ENCODE assay signal across 8 cellular contexts in the genomic region with DNA sequence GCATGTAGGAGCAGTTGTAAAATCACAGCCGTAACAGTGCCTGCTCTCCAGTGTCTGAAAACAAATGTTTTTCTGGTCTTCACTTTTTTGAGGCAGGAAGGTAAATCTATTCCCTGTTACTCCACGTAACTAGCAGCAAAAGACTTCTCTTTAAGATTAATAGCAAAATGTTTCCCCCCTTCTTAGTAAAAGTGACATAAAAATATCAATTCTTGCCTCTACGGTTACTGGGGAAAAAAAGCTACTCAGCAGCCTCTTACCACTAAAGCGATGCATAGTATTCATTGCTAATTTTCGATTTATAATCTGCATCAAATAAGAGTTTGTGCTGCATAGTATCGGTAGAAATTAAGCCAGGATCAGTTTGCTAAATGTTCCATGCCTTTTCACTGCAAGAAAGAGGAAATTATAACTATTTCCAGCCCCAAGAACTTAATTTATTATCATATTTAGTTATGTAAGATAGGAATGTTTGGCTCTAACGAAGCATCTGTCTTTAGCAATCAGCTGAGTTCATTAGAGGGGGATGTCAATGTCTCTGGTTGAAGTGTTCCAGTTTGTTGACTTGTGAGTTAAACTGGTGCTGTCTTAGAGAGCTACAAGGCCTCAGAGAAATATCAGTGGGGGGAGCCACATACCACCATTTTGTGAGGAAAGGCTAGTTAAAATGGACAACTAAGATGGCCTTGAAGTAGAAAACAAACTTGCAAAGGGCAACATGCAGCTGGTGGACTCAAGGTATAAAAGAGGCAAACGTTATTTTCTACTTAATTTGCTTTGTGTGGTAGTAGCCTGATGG. TPM values are rescaled to one million over a fixed set of nuclear protein-coding genes. Genes with fewer than 3 reads are reported as not detected.
A peak's percentile ranks its signal among the peaks of the same experiment; 100 is the strongest.
DNase-seq lines count a peak whose midpoint lies in the region; ATAC-seq and TF ChIP-seq lines count a peak whose summit lies in the region.

No MANE protein-coding gene starts in this region.

- H3K4me1 ChIP-seq in mammary epithelial cell (ENCODE audit: insufficient read depth, low read length) (peaks cover 11% of the 10 kb centered on the region), uterus (peaks cover 5% of the 10 kb centered on the region in 2 donors)

- H3K4me2 ChIP-seq in mammary epithelial cell (ENCODE audit: insufficient read depth, low read depth, low read length): peak overlapping the region; percentile 87

- in situ Hi-C loops in mammary epithelial cell (cut with MboI; ENCODE audit: low sequenced_read_pairs in 2 of 2): loop anchor here in 1 of 2 donors (25.0 kb wide), 1 partner anchor 132 kb away; no protein-coding TSS in a partner anchor

- H4K20me1 ChIP-seq in mammary epithelial cell (ENCODE audit: insufficient read depth, low read length): peaks cover 2% of the 10 kb centered on the region

- no peaks in the 10 kb centered on the region for H3K27me3 ChIP-seq in mammary epithelial cell (ENCODE audit: insufficient read depth, low read length)
- no peaks in the 10 kb centered on the region for H3K27me3 ChIP-seq in uterus

- BruUV-seq in mammary epithelial cell (replicated peaks; lab: Mats Ljungman, UMichigan): TSS peak; percentile 67

- no peaks in the 10 kb centered on the region for H3K9me3 Mint-ChIP-seq in memory B cell

- DNase-seq in GM12864 (ENCODE audit: low read depth) (no peak), NCI-H2227 treated with DMSO at 0.1 percent for 48 hours (lab: John Stamatoyannopoulos, UW) (peak; percentile 19), mammary epithelial cell (no peak), memory B cell (ENCODE audit: low spot score in 2 of 2) (no peak), uterus (no peak), NCI-H1048 (lab: John Stamatoyannopoulos, UW) (no peak)
- no peak for DNase-seq in activated CD4-positive, alpha-beta T cell treated with anti-CD3 and anti-CD28 coated beads, Interleukin-2, amount 50 U/mL, for 48 hours

- H3K36me3 ChIP-seq in mammary epithelial cell (ENCODE audit: insufficient read depth, low read length) (peaks cover 5% of the 10 kb centered on the region), uterus (no peaks in the 10 kb centered on the region)

- no peak for TF ChIP-seq CTCF in GM12864 (IDR thresholded peaks at IDR 0.05; ENCODE audit: low read depth, low read length, missing control alignments)
- no peak for TF ChIP-seq CTCF in mammary epithelial cell (conservative IDR thresholded peaks at IDR 0.05 in 1 of 2, IDR thresholded peaks at IDR 0.05 in 1 of 2; ENCODE audit: extremely low read depth in 1 of 2, insufficient read depth in 1 of 2, low read depth in 1 of 2, low read length in 2 of 2)
- TF ChIP-seq CTCF in uterus (IDR thresholded peaks at IDR 0.05): no peak

- peak overlapping the region; percentile 95 for H3K27ac ChIP-seq in mammary epithelial cell (ENCODE audit: insufficient read depth, low read depth, low read length)
- H3K27ac ChIP-seq in uterus: peak overlapping the region; percentile 99

- peaks cover 38% of the 10 kb centered on the region for H3K4me1 Mint-ChIP-seq in memory B cell

- no peaks in the 10 kb centered on the region for H3K9me3 ChIP-seq in mammary epithelial cell (replicated peaks; ENCODE audit: insufficient read depth, low read length)
- no peaks in the 10 kb centered on the region for H3K9me3 ChIP-seq in uterus

- H3K36me3 Mint-ChIP-seq in memory B cell: peaks cover 17% of the 10 kb centered on the region

- peaks cover 47% of the 10 kb centered on the region for H3K79me2 ChIP-seq in mammary epithelial cell (ENCODE audit: insufficient read depth, low read length)

- H3K27ac Mint-ChIP-seq in memory B cell: peak overlapping the region; percentile 98

- H3K4me3 Mint-ChIP-seq in memory B cell: peak overlapping the region; percentile 97

- H3K4me3 ChIP-seq in GM12864 (ENCODE audit: low read depth, low read length) (peak overlapping the region; percentile 90), mammary epithelial cell (replicated peaks in 1 of 3; ENCODE audit: insufficient read depth in 1 of 3, low read depth in 2 of 3, low read length in 3 of 3) (peak overlapping the region; percentile 67 to 76 (median 73)), uterus (peak overlapping the region; percentile 89 to 90)

- dilution Hi-C loops in mammary epithelial cell (cut with HindIII; ENCODE audit: low sequenced_read_pairs): no loop called here

- H2AFZ ChIP-seq in mammary epithelial cell (ENCODE audit: low read depth, low read length): peak overlapping the region; percentile 77

- CTCF ChIA-PET in mammary epithelial cell (lab: Charles Lee; ENCODE audit: low non-redundant PET): interaction anchor here (0.6 to 1.0 kb wide), 3 partner anchors 12 to 277 kb away, joined by 3 to 5 read pairs (median 4); a partner anchor contains a TSS

- peak overlapping the region; percentile 98 for H3K9ac ChIP-seq in mammary epithelial cell (ENCODE audit: insufficient read depth, low read length)

- ATAC-seq in memory B cell (ENCODE audit: low read depth) (no peak), GM19455 (IDR thresholded peaks at IDR 0.05; ENCODE audit: unreplicated experiment) (no peak)

- no peak for TF ChIP-seq POLR2A in uterus (IDR thresholded peaks at IDR 0.05)

- WGBS in mammary epithelial cell (ENCODE audit: low coverage, missing lambda C conversion rate): 12% methylated on average over 8 of the region's 8 CpGs

- H3K27me3 Mint-ChIP-seq in memory B cell: no peaks in the 10 kb centered on the region

- intact Hi-C loops in mammary epithelial cell (cut with micrococcal nuclease): no loop called here
- intact Hi-C loops in uterus (cut with DNase I; ENCODE audit: low total_unique reads): no loop called here

RNA-seq across cellular contexts. Expression of a gene that starts 0.6 kb away (rescaled TPM):
- total RNA-seq in mammary epithelial cell (100 to 1,000 TPM; 103 to 167 TPM), uterus (10 to 100 TPM; 17.4 to 94.9 (median 57.7) TPM)
- polyA plus RNA-seq in mammary epithelial cell: 64.6 TPM
- polyA minus RNA-seq in mammary epithelial cell: 105 TPM

RNA-seq across cellular contexts. Expression of a gene that starts 26.5 kb away (rescaled TPM):
- 10 to 100 TPM; 11.8 to 14.5 TPM for total RNA-seq in mammary epithelial cell
- 8.9 TPM for polyA plus RNA-seq in mammary epithelial cell
- 18.9 TPM for polyA minus RNA-seq in mammary epithelial cell
- total RNA-seq in uterus: 10 to 100 TPM in 3 of 4 donors, 1 to 10 TPM in 1; 9.7 to 34.9 (median 25.3) TPM
